8 cellular contexts compared by ENCODE assay signal in the genomic region with DNA sequence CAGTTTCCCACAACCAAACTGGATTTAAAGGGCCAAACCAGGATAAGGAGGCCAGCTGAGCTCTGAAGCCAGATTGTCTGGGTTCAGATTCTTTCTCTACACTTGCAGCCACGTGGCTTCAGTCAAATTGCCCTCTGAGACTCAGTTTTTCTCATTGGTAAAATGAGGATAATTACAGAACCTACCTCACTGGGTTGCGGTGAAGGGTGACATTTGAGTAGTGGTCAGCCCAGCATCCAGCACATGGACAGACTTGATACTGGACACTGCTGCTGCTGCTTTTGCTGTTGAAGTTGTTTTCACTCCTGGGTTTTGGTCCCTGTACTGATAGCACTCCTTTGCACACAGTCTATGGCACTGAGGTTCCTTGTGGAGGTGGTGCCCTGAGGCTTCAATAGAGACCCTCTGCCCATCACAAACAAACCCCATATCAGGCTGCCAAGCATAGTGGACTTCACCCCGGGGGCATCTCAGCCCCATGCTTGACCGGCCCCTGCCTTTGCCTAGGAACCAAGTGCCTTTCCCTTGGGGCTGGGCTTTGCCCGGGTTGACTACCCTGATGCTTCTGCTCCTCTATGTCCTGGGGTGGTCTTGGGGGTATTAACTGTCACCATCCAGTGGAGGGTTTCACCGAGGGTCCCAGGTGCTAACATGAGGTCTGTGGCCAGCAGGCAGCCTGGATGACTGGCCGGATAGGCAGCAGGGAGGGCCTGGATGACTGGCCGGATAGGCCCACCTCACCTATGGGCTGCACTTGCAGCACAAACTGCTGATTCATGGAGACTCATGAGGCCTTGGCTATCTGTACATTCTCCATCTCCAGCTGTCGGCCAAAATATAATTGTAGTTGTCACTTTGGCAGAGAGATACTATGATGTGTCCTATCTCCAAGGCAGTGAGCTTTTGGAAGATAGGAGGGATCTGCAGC. TPM values are rescaled to one million over a fixed set of nuclear protein-coding genes. Genes with fewer than 3 reads are reported as not detected.
A peak's percentile ranks its signal among the peaks of the same experiment; 100 is the strongest.
DNase-seq lines count a peak whose midpoint lies in the region; ATAC-seq and TF ChIP-seq lines count a peak whose summit lies in the region.

No MANE protein-coding gene starts in this region.

- no peaks in the 10 kb centered on the region for H3K27me3 ChIP-seq in CD4-positive, alpha-beta memory T cell (ENCODE audit: insufficient read depth, low read length)
- H3K27me3 ChIP-seq in HL-60 (ENCODE audit: insufficient read depth, poor library complexity, severe bottlenecking) (no peaks in the 10 kb centered on the region), breast epithelium (no peaks in the 10 kb centered on the region)
- no peaks in the 10 kb centered on the region for H3K27me3 ChIP-seq in naive thymus-derived CD4-positive, alpha-beta T cell (ENCODE audit: control insufficient read depth in 2 of 2, insufficient read depth in 2 of 2, low read length in 2 of 2)

- peak overlapping the region in 4 of 8 donors; percentile 68 to 72 (median 71) for H3K4me3 Mint-ChIP-seq in CD4-positive, alpha-beta memory T cell
- H3K4me3 Mint-ChIP-seq in naive thymus-derived CD4-positive, alpha-beta T cell = peak overlapping the region in 5 of 10 donors; percentile 38 to 65 (median 57)

- peaks cover 17% of the 10 kb centered on the region for H3K4me1 ChIP-seq in CD4-positive, alpha-beta memory T cell (ENCODE audit: insufficient read depth, low read length)
- H3K4me1 ChIP-seq in breast epithelium = peaks cover 13 to 29% of the 10 kb centered on the region in 2 donors
- peaks cover 0 to 11% of the 10 kb centered on the region in 2 donors for H3K4me1 ChIP-seq in naive thymus-derived CD4-positive, alpha-beta T cell (ENCODE audit: control insufficient read depth in 2 of 2, insufficient read depth in 2 of 2, low read length in 2 of 2)

- peaks cover 9 to 19% (median 14%) of the 10 kb centered on the region in 4 donors for H3K4me1 Mint-ChIP-seq in CD4-positive, alpha-beta memory T cell
- peaks cover 0 to 24% (median 14%) of the 10 kb centered on the region in 7 donors for H3K4me1 Mint-ChIP-seq in naive thymus-derived CD4-positive, alpha-beta T cell

- H3K9me3 Mint-ChIP-seq in CD4-positive, alpha-beta memory T cell = no peaks in the 10 kb centered on the region
- H3K9me3 Mint-ChIP-seq in naive thymus-derived CD4-positive, alpha-beta T cell = no peaks in the 10 kb centered on the region

- no peaks in the 10 kb centered on the region for H3K36me3 ChIP-seq in CD4-positive, alpha-beta memory T cell (ENCODE audit: insufficient read depth, low read length)
- no peaks in the 10 kb centered on the region for H3K36me3 ChIP-seq in breast epithelium
- H3K36me3 ChIP-seq in naive thymus-derived CD4-positive, alpha-beta T cell (ENCODE audit: control insufficient read depth in 2 of 3, insufficient read depth in 3 of 3, low read length in 3 of 3) = no peaks in the 10 kb centered on the region

- TF ChIP-seq POLR2A in breast epithelium (IDR thresholded peaks at IDR 0.05) = no peak

- no peak for ATAC-seq in naive thymus-derived CD4-positive, alpha-beta T cell
- ATAC-seq in HG03457 (IDR thresholded peaks at IDR 0.05; ENCODE audit: unreplicated experiment) = no peak

- peak overlapping the region; percentile 84 to 96 (median 91) for H3K27ac Mint-ChIP-seq in CD4-positive, alpha-beta memory T cell
- H3K27ac Mint-ChIP-seq in naive thymus-derived CD4-positive, alpha-beta T cell = peak overlapping the region in 8 of 9 donors; percentile 47 to 85 (median 69)

- H3K4me3 ChIP-seq in CD4-positive, alpha-beta memory T cell (ENCODE audit: low read length in 2 of 2) = no peak overlapping the region
- no peak overlapping the region for H3K4me3 ChIP-seq in HL-60 (replicated peaks; ENCODE audit: insufficient read depth, low read length)
- no peak overlapping the region for H3K4me3 ChIP-seq in breast epithelium
- H3K4me3 ChIP-seq in naive thymus-derived CD4-positive, alpha-beta T cell (ENCODE audit: low read length) = no peak overlapping the region

- CTCF ChIA-PET in CD4-positive, alpha-beta memory T cell (lab: Charles Lee; ENCODE audit: partially characterized antibody) = interaction anchor here (1.1 to 2.4 kb wide), 6 partner anchors 9 to 90 kb away, joined by 3 to 8 read pairs (median 3); a partner anchor contains a TSS
- CTCF ChIA-PET in naive thymus-derived CD4-positive, alpha-beta T cell (lab: Charles Lee) = interaction anchor here (0.7 to 1.4 kb wide), 2 partner anchors 27 to 150 kb away, joined by 3 read pairs; no protein-coding TSS in a partner anchor

- H3K27me3 Mint-ChIP-seq in CD4-positive, alpha-beta memory T cell = no peaks in the 10 kb centered on the region
- H3K27me3 Mint-ChIP-seq in naive thymus-derived CD4-positive, alpha-beta T cell = no peaks in the 10 kb centered on the region

- no peaks in the 10 kb centered on the region for H3K36me3 Mint-ChIP-seq in CD4-positive, alpha-beta memory T cell
- no peaks in the 10 kb centered on the region for H3K36me3 Mint-ChIP-seq in naive thymus-derived CD4-positive, alpha-beta T cell

- H3K9me3 ChIP-seq in CD4-positive, alpha-beta memory T cell (ENCODE audit: control insufficient read depth in 1 of 2, low read length in 2 of 2) = no peaks in the 10 kb centered on the region
- no peaks in the 10 kb centered on the region for H3K9me3 ChIP-seq in breast epithelium
- no peaks in the 10 kb centered on the region for H3K9me3 ChIP-seq in naive thymus-derived CD4-positive, alpha-beta T cell (ENCODE audit: control insufficient read depth in 2 of 3, low read length in 3 of 3)

- TF ChIP-seq CTCF in HL-60 (IDR thresholded peaks at IDR 0.05; ENCODE audit: insufficient read depth, low read length) (no peak), breast epithelium (IDR thresholded peaks at IDR 0.05) (no peak)

- POLR2A ChIA-PET in CD4-positive, alpha-beta memory T cell (lab: Charles Lee; ENCODE audit: partially characterized antibody) = interaction anchor here (2.0 to 2.4 kb wide), 3 partner anchors 26 to 89 kb away, joined by 6 to 37 read pairs (median 10); a partner anchor contains a TSS
- POLR2A ChIA-PET in naive thymus-derived CD4-positive, alpha-beta T cell (lab: Charles Lee) = interaction anchor here (1.5 to 1.9 kb wide), 2 partner anchors 26 to 88 kb away, joined by 5 to 9 read pairs; a partner anchor contains a TSS

- DNase-seq in CD4-positive, alpha-beta memory T cell = no peak
- DNase-seq in HL-60 (ENCODE audit: low read depth in 1 of 2, low spot score in 1 of 2) = no peak
- DNase-seq in breast epithelium (ENCODE audit: low spot score in 2 of 2) = no peak
- DNase-seq in naive thymus-derived CD4-positive, alpha-beta T cell = no peak
- no peak for DNase-seq in activated naive CD4-positive, alpha-beta T cell treated with anti-CD3 and anti-CD28 coated beads, Interleukin-2, amount 50 U/mL, for 16 hours
- no peak for DNase-seq in stimulated activated CD4-positive, alpha-beta T cell treated with anti-CD3 and anti-CD28 coated beads, Interleukin-15, amount 100 ng/mL, for 24 hours
- DNase-seq in activated CD4-positive, alpha-beta T cell treated with anti-CD3 and anti-CD28 coated beads for 4 hours = no peak

- intact Hi-C loops in CD4-positive, alpha-beta memory T cell (cut with micrococcal nuclease) = no loop called here
- intact Hi-C loops in breast epithelium (cut with DNase I; ENCODE audit: low total_unique reads) = no loop called here
- intact Hi-C loops in naive thymus-derived CD4-positive, alpha-beta T cell (cut with micrococcal nuclease) = loop anchor here (1.0 to 2.0 kb wide), 2 partner anchors 67 to 88 kb away; a partner anchor contains a TSS

- H3K27ac ChIP-seq in CD4-positive, alpha-beta memory T cell (ENCODE audit: low read depth, low read length) = peak overlapping the region; percentile 35
- peak overlapping the region; percentile 51 for H3K27ac ChIP-seq in HL-60 (replicated peaks)
- H3K27ac ChIP-seq in breast epithelium = peak overlapping the region; percentile 82 to 86
- no peak overlapping the region for H3K27ac ChIP-seq in naive thymus-derived CD4-positive, alpha-beta T cell (ENCODE audit: low read depth, low read length)

RNA-seq across cellular contexts. Expression of a gene that starts 25.9 kb away (rescaled TPM):
- 10 to 100 TPM; 14.7 to 15.1 TPM for total RNA-seq in CD4-positive, alpha-beta memory T cell
- polyA plus RNA-seq in CD4-positive, alpha-beta memory T cell = 10 to 100 TPM; 25.2 to 32.4 TPM
- 10 to 100 TPM; 16.2 to 20.8 (median 19.7) TPM for total RNA-seq in breast epithelium
- 10 to 100 TPM; 11.5 to 20.8 (median 16.8) TPM for total RNA-seq in naive thymus-derived CD4-positive, alpha-beta T cell
- polyA plus RNA-seq in naive thymus-derived CD4-positive, alpha-beta T cell = 10 to 100 TPM; 25.8 to 29.1 TPM

Comparison
In these comparisons a context has a peak if more than half of its experiments do, and no peak if none do; other contexts are left out.
1. intact Hi-C loops: an anchor here in naive thymus-derived CD4-positive, alpha-beta T cell (1.0 to 2.0 kb wide); none called in CD4-positive, alpha-beta memory T cell and breast epithelium.